Comparison of ENCODE assay signal across 8 cellular contexts in genomic region chr10:17645591-17646345, GRCh38. TPM values are rescaled to one million over a fixed set of nuclear protein-coding genes. Genes with fewer than 3 reads are reported as not detected.
DNase-seq lines count a peak whose midpoint lies in the region; ATAC-seq, FAIRE-seq and TF ChIP-seq lines count a peak whose summit lies in the region.

No MANE protein-coding gene starts in this region.

- H3K9me3 ChIP-seq in esophagus muscularis mucosa, result no peaks in the 10 kb centered on the region

- DNase-seq in GM18507 (ENCODE audit: extremely low spot score, insufficient read length, low read depth), result no peak
- DNase-seq in RKO (ENCODE audit: low spot score), result peak; percentile 87
- DNase-seq in esophagus muscularis mucosa (ENCODE audit: extremely low spot score), result no peak
- no peak for DNase-seq in skeletal muscle cell (ENCODE audit: low read depth)
- no peak for DNase-seq in NCI-H2029 treated with DMSO at 0.1 percent for 48 hours (lab: John Stamatoyannopoulos, UW)
- DNase-seq in NCI-H1694 (lab: John Stamatoyannopoulos, UW), result no peak

- H3K4me1 ChIP-seq in esophagus muscularis mucosa, result peaks cover 43 to 68% (median 66%) of the 10 kb centered on the region in 4 donors

- H3K4me3 ChIP-seq in esophagus muscularis mucosa (peak overlapping the region; percentile 67 to 97 (median 82)), skeletal muscle cell (ENCODE audit: low read depth, low read length) (peak overlapping the region; percentile 89)

- intact Hi-C loops in esophagus muscularis mucosa (cut with DNase I), result loop anchor here (2.0 kb wide), 1 partner anchor 29 kb away; the partner anchor contains the start of gene HACD1

- no peaks in the 10 kb centered on the region for H3K27me3 ChIP-seq in esophagus muscularis mucosa

- H3K36me3 ChIP-seq in esophagus muscularis mucosa, result no peaks in the 10 kb centered on the region

- no peak for TF ChIP-seq POLR2A in esophagus muscularis mucosa (IDR thresholded peaks at IDR 0.05; ENCODE audit: low read depth)

- peak; percentile 9 for FAIRE-seq in GM18507 (lab: Jason Lieb, UNC)

- no peak for ATAC-seq in GM21717 (IDR thresholded peaks at IDR 0.05; ENCODE audit: unreplicated experiment)
- ATAC-seq in HG03439 (IDR thresholded peaks at IDR 0.05; ENCODE audit: unreplicated experiment), result no peak

- TF ChIP-seq CTCF in esophagus muscularis mucosa (IDR thresholded peaks at IDR 0.05), result no peak

- TF ChIP-seq EP300 in esophagus muscularis mucosa (IDR thresholded peaks at IDR 0.05), result no peak

- peak overlapping the region; percentile 90 to 98 (median 96) for H3K27ac ChIP-seq in esophagus muscularis mucosa (replicated peaks in 1 of 4)

- 70% methylated on average over 6 of the region's 6 CpGs for WGBS in esophagus muscularis mucosa

RNA-seq across cellular contexts. Expression of gene STAM, which starts 1.8 kb away (rescaled TPM):
- total RNA-seq in esophagus muscularis mucosa, result 10 to 100 TPM; 15.6 to 18.8 (median 17.4) TPM

RNA-seq across cellular contexts. Expression of gene HACD1, which starts 28.6 kb away (rescaled TPM):
- total RNA-seq in esophagus muscularis mucosa, result 10 to 100 TPM; 51.9 to 79.9 (median 71.2) TPM
